12 cellular contexts compared by ENCODE assay signal in genomic region chr1:192824511-192824910, GRCh38.
"Had no signal": no experiment of that assay in that cellular context is flagged by ENCODE, and none has a peak within 500 bp of the region (broad histone marks: within the 10 kb centered on the region; RNA-seq: fewer than 3 reads in every experiment).

No MANE protein-coding gene starts in this region.

- DNase-seq: erythroblast; heart left ventricle; hippocampal formation; kidney glomerular epithelial cell; mesendoderm; natural killer cell; pancreas; right cardiac atrium; stimulated activated CD4-positive, alpha-beta T cell treated with anti-CD3 and anti-CD28 coated beads, Interleukin-2, amount 100 ng/mL, for 48 hours; stimulated activated naive CD4-positive, alpha-beta T cell treated with Interleukin-2 at 50 U/mL for 16 hours; trophoblast cell had no signal

- ATAC-seq: heart left ventricle, natural killer cell, pancreas, right cardiac atrium had no signal

- H3K4me3 ChIP-seq: heart left ventricle, pancreas, smooth muscle cell had no signal
